In the genomic region with DNA sequence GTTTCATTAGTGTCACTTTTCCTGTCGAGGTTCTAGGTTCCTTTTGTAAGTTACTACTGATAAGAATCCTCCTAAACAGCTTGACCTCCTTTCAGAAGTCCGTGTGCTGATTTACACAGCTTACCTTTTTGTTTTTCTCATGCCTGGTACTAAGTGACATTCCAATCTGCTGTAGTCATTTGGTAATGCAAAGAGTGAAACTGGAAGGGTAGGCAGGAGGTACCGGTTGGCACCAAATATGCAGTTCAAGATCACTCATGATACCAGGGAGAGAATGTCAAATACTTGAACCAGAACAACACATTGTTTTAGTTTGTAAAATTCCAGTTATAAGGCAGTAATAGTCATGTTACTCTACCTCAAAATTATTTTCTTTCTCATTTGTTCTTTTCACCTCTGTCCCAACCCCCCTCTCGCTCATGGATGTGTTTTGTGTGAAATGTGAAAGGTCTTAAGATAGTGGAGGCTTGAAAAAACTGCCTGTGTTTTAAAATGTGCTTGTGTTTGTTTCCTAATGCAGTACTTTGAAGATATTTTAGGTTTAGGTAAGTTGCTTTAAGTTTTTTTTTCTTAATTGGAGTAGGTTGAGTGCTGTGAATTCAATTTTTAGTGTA, we compare ENCODE assay signal across 10 cellular contexts. TPM values are rescaled to one million over a fixed set of nuclear protein-coding genes. Genes with fewer than 3 reads are reported as not detected.
DNase-seq lines count a peak whose midpoint lies in the region; ATAC-seq, FAIRE-seq and TF ChIP-seq lines count a peak whose summit lies in the region.
"Had no signal": no experiment of that assay in that cellular context is flagged by ENCODE, and none has a peak within 500 bp of the region (broad histone marks: within the 10 kb centered on the region; RNA-seq: fewer than 3 reads in every experiment).

No MANE protein-coding gene starts in this region.

- no peak for TF ChIP-seq CTCF in parathyroid adenoma (IDR thresholded peaks at IDR 0.05)

- peaks cover 11% of the 10 kb centered on the region for H3K4me1 ChIP-seq in parathyroid adenoma

- H2AFZ ChIP-seq in parathyroid adenoma, result no peak overlapping the region

- ATAC-seq in GM18502 (IDR thresholded peaks at IDR 0.05; ENCODE audit: poor library complexity, unreplicated experiment) (peak; percentile 40), esophagus mucosa (peak; percentile 98), HG03135 (IDR thresholded peaks at IDR 0.05; ENCODE audit: unreplicated experiment) (no peak)

- H3K36me3 ChIP-seq in parathyroid adenoma (ENCODE audit: control insufficient read depth, insufficient read depth, low read length), result no peaks in the 10 kb centered on the region

- FAIRE-seq in RCC 7860 (lab: Jason Lieb, UNC), result peak; percentile 90

- H3K4me3 ChIP-seq in parathyroid adenoma (ENCODE audit: low read depth, low read length), result peak overlapping the region; percentile 38

- no peak overlapping the region for H3K9ac ChIP-seq in parathyroid adenoma

- H3K9me3 ChIP-seq in parathyroid adenoma (ENCODE audit: control insufficient read depth, low read length), result no peaks in the 10 kb centered on the region

- H3K79me2 ChIP-seq in parathyroid adenoma, result peaks cover 21% of the 10 kb centered on the region

- H3K4me2 ChIP-seq in parathyroid adenoma (ENCODE audit: low read length), result peak overlapping the region; percentile 47

- peak overlapping the region; percentile 16 for H3K27ac ChIP-seq in parathyroid adenoma

- H3K27me3 ChIP-seq in parathyroid adenoma (ENCODE audit: control insufficient read depth, insufficient read depth, low read length), result no peaks in the 10 kb centered on the region

- DNase-seq in RCC 7860 (ENCODE audit: low spot score) (peak; percentile 71), mesenteric fat pad (ENCODE audit: low spot score) (no peak), DMS153 (lab: John Stamatoyannopoulos, UW) (no peak), NCI-H2107 treated with DMSO at 0.1 percent for 48 hours (lab: John Stamatoyannopoulos, UW; ENCODE audit: unreplicated experiment) (no peak)
- DNase-seq: activated T-cell treated with anti-CD3 and anti-CD28 coated beads, Interleukin-2, amount 50 U/mL, for 24 hours; Karpas-422 had no signal

RNA-seq across cellular contexts. Expression of a gene that starts 23.2 kb away (rescaled TPM):
- total RNA-seq in esophagus mucosa (134 TPM), mesenteric fat pad (82.3 TPM)
